21 cellular contexts compared by ENCODE assay signal in the genomic region with DNA sequence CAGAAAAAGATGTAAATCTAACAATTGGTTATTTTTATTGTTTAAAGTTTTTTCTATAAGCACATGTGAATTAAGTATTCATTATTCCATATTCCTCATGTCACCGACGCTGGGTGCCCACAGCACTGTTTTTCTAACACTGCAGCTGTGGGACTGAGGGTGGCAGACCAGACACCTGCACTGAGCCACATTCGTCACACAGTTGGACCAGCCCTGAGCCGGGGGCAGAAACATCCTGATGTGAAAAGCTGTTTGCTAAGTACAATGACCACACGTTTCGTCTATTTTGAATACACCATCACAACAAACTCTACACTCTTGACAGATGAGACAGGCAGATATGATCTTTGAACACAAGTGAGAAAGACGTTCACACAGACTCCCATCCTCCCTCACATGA.
"Had no signal": no experiment of that assay in that cellular context is flagged by ENCODE, and none has a peak within 500 bp of the region (broad histone marks: within the 10 kb centered on the region; RNA-seq: fewer than 3 reads in every experiment).

No MANE protein-coding gene starts in this region.

- H3K36me3 ChIP-seq: MG63 had no signal

- H3K9me3 ChIP-seq: MG63, SK-N-SH had no signal

- DNase-seq: KBM-7, MG63, NCI-H1092, NCI-H1105 treated with DMSO at 0.1 percent for 48 hours, NCI-H1417 treated with DMSO at 0.1 percent for 48 hours, NCI-H146, NCI-H1694 treated with DMSO at 0.1 percent for 48 hours, NCI-H1930, NCI-H2081, NCI-H2107, NCI-H2227 treated with DMSO at 0.1 percent for 48 hours, NCI-H524, NCI-H526 treated with DMSO at 0.1 percent for 48 hours, NCI-H748 treated with DMSO at 0.1 percent for 48 hours, PC-3, SK-N-SH, SW 1271, T-cell had no signal

- H3K4me3 ChIP-seq: MG63 had no signal

- H3K4me3 Mint-ChIP-seq: IgD-negative memory B cell, T-cell had no signal

- H3K27ac Mint-ChIP-seq: IgD-negative memory B cell, T-cell had no signal

- H3K27me3 ChIP-seq: MG63 had no signal

- H3K36me3 Mint-ChIP-seq: IgD-negative memory B cell, T-cell had no signal

- H3K9ac ChIP-seq: SK-N-SH had no signal

- H3K9me2 ChIP-seq: SK-N-SH had no signal

- ATAC-seq: Panc1, PC-3, T-cell had no signal

- H3K4me1 Mint-ChIP-seq: IgD-negative memory B cell, T-cell had no signal

- H3K27ac ChIP-seq: RWPE1 had no signal

- H3K27me3 Mint-ChIP-seq: IgD-negative memory B cell, T-cell had no signal

- H3K4me2 ChIP-seq: SK-N-SH had no signal
